ENCODE assay signal across 8 cellular contexts in the genomic region with DNA sequence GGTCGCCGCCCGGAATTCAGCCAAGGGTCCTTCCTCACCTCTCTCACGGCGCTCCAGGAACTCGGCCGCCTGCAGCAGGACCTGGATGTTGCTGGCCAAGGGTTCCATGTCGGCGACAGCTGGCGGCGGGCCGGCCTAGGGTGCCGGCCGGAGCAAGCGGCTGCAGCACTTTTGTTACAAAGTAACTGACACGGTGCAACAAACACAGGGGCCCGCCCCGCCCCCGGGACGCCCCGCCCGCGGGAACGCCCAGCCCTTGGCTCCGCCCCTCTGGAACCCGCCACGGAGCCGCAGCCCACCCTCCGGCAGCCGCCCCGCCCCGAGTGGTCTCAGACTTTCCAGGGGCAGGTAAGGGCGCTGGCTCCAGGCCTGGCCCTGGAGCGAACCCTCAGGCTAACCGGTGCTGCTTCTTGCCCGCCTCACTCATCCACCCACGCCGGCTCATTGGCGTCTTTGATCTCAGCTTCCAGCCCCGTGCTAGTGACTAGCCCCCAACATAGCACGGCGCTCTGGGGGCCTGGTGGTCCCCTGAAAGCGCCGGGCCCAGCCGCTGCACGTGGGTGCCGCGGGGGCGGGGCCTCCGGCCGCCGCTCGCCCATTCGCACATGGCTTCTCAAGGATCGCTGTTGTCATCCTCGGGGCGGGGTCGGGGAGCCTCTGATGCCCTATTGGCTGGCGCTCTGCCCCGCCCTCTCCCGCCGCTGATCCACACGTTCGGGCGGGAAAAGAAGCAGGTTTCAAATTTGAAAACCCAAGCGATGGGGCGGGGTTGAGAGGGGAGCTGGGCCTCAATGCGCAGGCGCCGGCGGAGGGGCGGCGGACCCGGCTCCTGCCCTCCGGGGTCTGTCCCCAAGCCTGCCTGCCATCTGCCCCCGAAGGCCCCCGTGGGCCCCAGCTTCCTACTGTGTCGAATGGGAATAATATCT. TPM values are rescaled to one million over a fixed set of nuclear protein-coding genes. Genes with fewer than 3 reads are reported as not detected.
DNase-seq lines count a peak whose midpoint lies in the region; ATAC-seq, FAIRE-seq and TF ChIP-seq lines count a peak whose summit lies in the region.

A gene with protein sequence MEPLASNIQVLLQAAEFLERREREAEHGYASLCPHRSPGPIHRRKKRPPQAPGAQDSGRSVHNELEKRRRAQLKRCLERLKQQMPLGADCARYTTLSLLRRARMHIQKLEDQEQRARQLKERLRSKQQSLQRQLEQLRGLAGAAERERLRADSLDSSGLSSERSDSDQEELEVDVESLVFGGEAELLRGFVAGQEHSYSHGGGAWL (minus strand): TSS at position 176 of the 926 bp plus-strand sequence. CDS start 68 bp downstream, at position 108.

- TF ChIP-seq CTCF in kidney (IDR thresholded peaks at IDR 0.05; ENCODE audit: borderline replicate concordance, extremely low read depth, insufficient read depth), result no peak

- intact Hi-C loops in kidney (cut with DNase I), result no loop called here

- H3K9me3 ChIP-seq in kidney (ENCODE audit: control insufficient read depth in 1 of 2, low read length in 2 of 2), result no peaks in the 10 kb centered on the region

- H3K36me3 ChIP-seq in kidney (ENCODE audit: control insufficient read depth in 1 of 2, insufficient read depth in 2 of 2, low read length in 2 of 2), result peaks cover 0 to 3% of the 10 kb centered on the region in 2 donors

- H3K9ac ChIP-seq in kidney (ENCODE audit: low read length in 2 of 2), result no peak within 1 kb of the TSS

- no peak for FAIRE-seq in kidney (lab: Jason Lieb, UNC)

- peaks cover 0 to 11% of the 10 kb centered on the region in 2 donors for H3K4me1 ChIP-seq in kidney (ENCODE audit: control insufficient read depth in 1 of 2, insufficient read depth in 1 of 2, low read depth in 1 of 2, low read length in 2 of 2)

- DNase-seq in Ammon's horn (ENCODE audit: low spot score) (peak; percentile 96), NCI-H446 (lab: John Stamatoyannopoulos, UW) (peak; percentile 90 to 98), caudate nucleus (lab: John Stamatoyannopoulos, UW) (peak; percentile 12 to 97 (median 86)), kidney (peak; percentile 99)
- peak; percentile 88 to 92 (median 90) for DNase-seq in activated CD4-positive, CD25-positive, alpha-beta regulatory T cell (lab: John Stamatoyannopoulos, UW)
- DNase-seq in stimulated activated CD4-positive, alpha-beta T cell treated with anti-CD3 and anti-CD28 coated beads, Interleukin-15, amount 100 ng/mL, for 1 hour (ENCODE audit: low read depth in 1 of 2, low spot score in 1 of 2), result peak; percentile 85 to 91

- ATAC-seq in HG03354 (IDR thresholded peaks at IDR 0.05; ENCODE audit: poor library complexity, severe bottlenecking, unreplicated experiment), result peak; percentile 75

- H3K27ac ChIP-seq in caudate nucleus (ENCODE audit: low read depth, low read length) (no peak within 1 kb of the TSS), kidney (ENCODE audit: low read depth in 2 of 2, low read length in 2 of 2) (peak within 1 kb of the TSS in 1 of 2 donors; percentile 32)

- peak; percentile 58 for TF ChIP-seq POLR2A in GM19099 (IDR thresholded peaks at IDR 0.05; ENCODE audit: extremely low read depth, insufficient read length, low read depth)

- H3K4me3 ChIP-seq in kidney (ENCODE audit: low read length in 2 of 2), result peak within 1 kb of the TSS; percentile 50 to 61

RNA-seq across cellular contexts. Expression of the gene that starts here (rescaled TPM):
- total RNA-seq in kidney, result 6.6 TPM
- 4.9 TPM for polyA plus RNA-seq in kidney (ENCODE audit: insufficient read depth, low read depth, low replicate concordance)
